35 cellular contexts compared by ENCODE assay signal in the genomic region with DNA sequence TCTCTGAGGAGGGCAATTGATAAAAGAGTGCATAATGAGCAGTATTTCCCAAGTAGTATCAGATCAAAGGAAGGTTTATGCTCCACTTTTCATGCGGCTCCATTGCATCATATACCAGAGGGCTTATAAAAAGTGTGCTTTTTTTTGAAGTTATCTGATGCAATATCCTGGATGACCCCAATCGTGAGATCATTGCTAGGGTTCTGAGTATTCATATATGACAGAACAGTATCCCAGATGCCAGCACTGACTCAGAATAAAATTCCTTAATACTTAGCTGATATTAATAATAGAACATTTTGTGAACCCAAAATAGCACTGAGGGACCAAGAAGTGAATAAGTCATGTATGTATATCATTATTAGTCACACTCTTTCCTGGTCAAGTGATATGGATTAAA.
"Had no signal": no experiment of that assay in that cellular context is flagged by ENCODE, and none has a peak within 500 bp of the region (broad histone marks: within the 10 kb centered on the region; RNA-seq: fewer than 3 reads in every experiment).

No MANE protein-coding gene starts in this region.

- H3K27ac ChIP-seq: brain microvascular endothelial cell, cardiac muscle cell, colonic mucosa, VCaP had no signal

- H3K27me3 ChIP-seq: brain microvascular endothelial cell, cardiac muscle cell, colonic mucosa had no signal

- H3K4me3 ChIP-seq: cardiac muscle cell, colonic mucosa had no signal

- H3K9me3 ChIP-seq: colonic mucosa had no signal

- DNase-seq: activated B cell treated with CpG ODN at 0.5 μM for 24 hours; activated CD4-positive, alpha-beta memory T cell treated with anti-CD3 and anti-CD28 coated beads for 36 hours; activated CD4-positive, alpha-beta T cell treated with anti-CD3 and anti-CD28 coated beads for 4 hours; activated CD4-positive, alpha-beta T cell treated with anti-CD3 and anti-CD28 coated beads, Interleukin-2, amount 50 U/mL, for 1 hour; activated CD4-positive, CD25-positive, alpha-beta regulatory T cell treated with anti-CD3 and anti-CD28 coated beads, Interleukin-2, amount 50 U/mL, for 72 hours; activated CD8-positive, alpha-beta memory T cell treated with anti-CD3 and anti-CD28 coated beads, Interleukin-2, amount 50 U/mL, for 4 hours; activated effector memory CD4-positive, alpha-beta T cell treated with anti-CD3 and anti-CD28 coated beads, Interleukin-2, amount 50 U/mL, for 16 hours; activated naive CD4-positive, alpha-beta T cell; activated naive CD4-positive, alpha-beta T cell treated with anti-CD3 and anti-CD28 coated beads, Interleukin-2, amount 50 U/mL, for 16 hours; activated naive CD8-positive, alpha-beta T cell treated with anti-CD3 and anti-CD28 coated beads for 36 hours; activated T-cell treated with anti-CD3 and anti-CD28 coated beads for 4 hours; activated T-cell treated with anti-CD3 and anti-CD28 coated beads, Interleukin-2, amount 50 U/mL, for 4 hours; amniotic stem cell; aorta; brain microvascular endothelial cell; colonic mucosa; Karpas-422; MM.1S; MV-4-11; NCI-H1092 treated with DMSO at 0.1 percent for 48 hours; NCI-H1417; NCI-H146; NCI-H187; NCI-H2029 treated with DMSO at 0.1 percent for 48 hours; NCI-H2107; NCI-H2171; NCI-H510A; NCI-H526; NCI-H748 treated with DMSO at 0.1 percent for 48 hours; Right ventricle myocardium superior; RPMI8226; T1000 had no signal

- H3K4me1 ChIP-seq: colonic mucosa had no signal

- H3K36me3 ChIP-seq: brain microvascular endothelial cell, cardiac muscle cell, colonic mucosa had no signal

- ATAC-seq: activated T-cell treated with anti-CD3 and anti-CD28 coated beads, Interleukin-2, amount 50 U/mL, for 4 hours; Panc1 had no signal
